ENCODE assay signal across 17 cellular contexts in genomic region chr7:18565337-18565736, GRCh38.
DNase-seq lines count a peak whose midpoint lies in the region; ATAC-seq and TF ChIP-seq lines count a peak whose summit lies in the region.
"Had no signal": no experiment of that assay in that cellular context is flagged by ENCODE, and none has a peak within 500 bp of the region (broad histone marks: within the 10 kb centered on the region; RNA-seq: fewer than 3 reads in every experiment).

No MANE protein-coding gene starts in this region.

- POLR2A ChIA-PET in A673 (lab: Charles Lee; ENCODE audit: low non-redundant PET) = no interaction called here
- POLR2A ChIA-PET in OCI-LY7 (lab: Charles Lee) = interaction anchor here (0.9 to 9.9 kb wide), 9 partner anchors 8 to 69 kb away, joined by 3 to 119 read pairs (median 9); partner anchors contain the start of gene HDAC9

- no peak overlapping the region for H3K9ac ChIP-seq in Karpas-422 (ENCODE audit: low read length)

- H3K36me3 ChIP-seq in A673 (ENCODE audit: insufficient read depth, low read length, poor library complexity, severe bottlenecking) (no peaks in the 10 kb centered on the region), Karpas-422 (ENCODE audit: insufficient read depth, low read length) (no peaks in the 10 kb centered on the region), OCI-LY7 (ENCODE audit: insufficient read depth, low read length) (peaks cover 19% of the 10 kb centered on the region)

- CTCF ChIA-PET in A673 (lab: Charles Lee) = no interaction called here
- CTCF ChIA-PET in OCI-LY7 (lab: Charles Lee; ENCODE audit: unreplicated experiment) = no interaction called here

- no peak overlapping the region for H3K4me3 ChIP-seq in A673 (ENCODE audit: low read depth, low read length, poor library complexity, severe bottlenecking)
- no peak overlapping the region for H3K4me3 ChIP-seq in Karpas-422 (ENCODE audit: low read length)
- H3K4me3 ChIP-seq in OCI-LY7 (ENCODE audit: low read depth, low read length, poor library complexity, severe bottlenecking) = no peak overlapping the region
- no peak overlapping the region for H3K4me3 ChIP-seq in fibroblast of villous mesenchyme (ENCODE audit: low read depth, low read length)
- H3K4me3 ChIP-seq: GM23338 had no signal

- H3K4me2 ChIP-seq in Karpas-422 (ENCODE audit: low read depth, low read length, poor library complexity, severe bottlenecking) (no peak overlapping the region), OCI-LY7 (ENCODE audit: low read length) (peak overlapping the region; percentile 73)
- H3K4me2 ChIP-seq: GM23338 had no signal

- DNase-seq in A673 (ENCODE audit: low spot score) (no peak), Karpas-422 (no peak), OCI-LY7 (ENCODE audit: low spot score) (no peak), fibroblast of villous mesenchyme (ENCODE audit: low read depth) (peak; percentile 29), mucosa of gallbladder (ENCODE audit: low spot score) (no peak), NCI-H128 (lab: John Stamatoyannopoulos, UW; ENCODE audit: unreplicated experiment) (no peak), HK-2 (ENCODE audit: unreplicated experiment) (no peak)
- DNase-seq: 8988T, EL, KG1, NCI-H1048, NCI-H146, NCI-H2081 treated with DMSO at 0.1 percent for 48 hours, NCI-H748 treated with DMSO at 0.1 percent for 48 hours had no signal

- H3K27me3 ChIP-seq in A673 (replicated peaks; ENCODE audit: insufficient read depth, low read depth, low read length, poor library complexity) (no peaks in the 10 kb centered on the region), Karpas-422 (ENCODE audit: low read length) (no peaks in the 10 kb centered on the region)

- TF ChIP-seq CTCF in A673 (conservative IDR thresholded peaks at IDR 0.05; ENCODE audit: low read depth, low read length) (no peak), OCI-LY7 (conservative IDR thresholded peaks at IDR 0.05; ENCODE audit: low read length) (no peak), fibroblast of villous mesenchyme (IDR thresholded peaks at IDR 0.05; ENCODE audit: insufficient read depth, low read depth, low read length) (no peak)

- H4K20me1 ChIP-seq in Karpas-422 (ENCODE audit: insufficient read depth, low read depth, low read length) (no peaks in the 10 kb centered on the region), OCI-LY7 (ENCODE audit: insufficient read depth, low read length) (no peaks in the 10 kb centered on the region)

- intact Hi-C loops in A673 (cut with micrococcal nuclease; ENCODE audit: unreplicated experiment) (loop anchor here (10.0 kb wide), 1 partner anchor 409 kb away; no protein-coding TSS in a partner anchor), OCI-LY7 (cut with micrococcal nuclease; ENCODE audit: unreplicated experiment) (no loop called here)

- H3K27ac ChIP-seq in A673 (ENCODE audit: low read depth, low read length, poor library complexity, severe bottlenecking) (peak overlapping the region; percentile 33), Karpas-422 (ENCODE audit: low read length) (peak overlapping the region; percentile 75; the same call in 1 of the 2 replicates), OCI-LY7 (ENCODE audit: low read depth, low read length, poor library complexity, severe bottlenecking) (peak overlapping the region; percentile 91)

- H3K79me2 ChIP-seq in Karpas-422 (ENCODE audit: low read length) (no peaks in the 10 kb centered on the region), OCI-LY7 (ENCODE audit: insufficient read depth, low read depth, low read length) (peaks cover 87% of the 10 kb centered on the region)

- H3K4me1 ChIP-seq in A673 (ENCODE audit: insufficient read depth, low read length, poor library complexity, severe bottlenecking) = peaks cover 20% of the 10 kb centered on the region
- H3K4me1 ChIP-seq in Karpas-422 (ENCODE audit: low read length) = peaks cover 62% of the 10 kb centered on the region
- peaks cover 59% of the 10 kb centered on the region for H3K4me1 ChIP-seq in OCI-LY7 (ENCODE audit: insufficient read depth, low read length, poor library complexity, severe bottlenecking)

- H3K9me2 ChIP-seq in Karpas-422 (replicated peaks; ENCODE audit: insufficient read depth, low read length) = no peaks in the 10 kb centered on the region
- H3K9me2 ChIP-seq in OCI-LY7 (ENCODE audit: insufficient read depth, low read length) = no peaks in the 10 kb centered on the region

- H2AFZ ChIP-seq in Karpas-422 (ENCODE audit: low read length) (no peak overlapping the region), OCI-LY7 (ENCODE audit: low read length) (no peak overlapping the region)
- H2AFZ ChIP-seq: GM23338 had no signal

- BruUV-seq in A673 (replicated peaks; lab: Mats Ljungman, UMichigan) (no TSS peak), OCI-LY7 (replicated peaks; lab: Mats Ljungman, UMichigan) (no TSS peak)

- H3K9me3 ChIP-seq in A673 (ENCODE audit: low read depth, low read length, poor library complexity, severe bottlenecking) (no peaks in the 10 kb centered on the region), Karpas-422 (ENCODE audit: low read length) (no peaks in the 10 kb centered on the region), OCI-LY7 (ENCODE audit: low read length) (peaks cover 13% of the 10 kb centered on the region; the same call in 1 of the 2 replicates)

- no peak for ATAC-seq in HG02981 (IDR thresholded peaks at IDR 0.05; ENCODE audit: unreplicated experiment)
- ATAC-seq: GM23338, HepG2 had no signal

Comparison
In these comparisons a context has a peak if more than half of its experiments do, and no peak if none do; other contexts are left out.
1. H3K27ac ChIP-seq: peak in every context shown above with its lines; median percentile 91 in OCI-LY7; 75 in Karpas-422; 33 in A673.